Comparison of ENCODE assay signal across 1 cellular context in genomic region chr10:131930150-131930549, GRCh38.
TF ChIP-seq lines count a peak whose summit lies in the region.

No MANE protein-coding gene starts in this region.

TF ChIP-seq in GM23338, 12 proteins besides CTCF, POLR2A, EP300 and RAD21 (continued from another document):
- TF ChIP-seq REST (IDR thresholded peaks at IDR 0.05; ENCODE audit: unreplicated experiment) (no peak), ZNF114 (CRISPR knock-in tag; IDR thresholded peaks at IDR 0.05) (no peak), CREB1 (CRISPR knock-in tag; IDR thresholded peaks at IDR 0.05; ENCODE audit: low read depth) (no peak), ZNF462 (CRISPR knock-in tag; IDR thresholded peaks at IDR 0.05) (no peak), EZH2 (IDR thresholded peaks at IDR 0.05; ENCODE audit: low read depth, unreplicated experiment) (no peak)
